1 cellular context compared by ENCODE assay signal in the genomic region with DNA sequence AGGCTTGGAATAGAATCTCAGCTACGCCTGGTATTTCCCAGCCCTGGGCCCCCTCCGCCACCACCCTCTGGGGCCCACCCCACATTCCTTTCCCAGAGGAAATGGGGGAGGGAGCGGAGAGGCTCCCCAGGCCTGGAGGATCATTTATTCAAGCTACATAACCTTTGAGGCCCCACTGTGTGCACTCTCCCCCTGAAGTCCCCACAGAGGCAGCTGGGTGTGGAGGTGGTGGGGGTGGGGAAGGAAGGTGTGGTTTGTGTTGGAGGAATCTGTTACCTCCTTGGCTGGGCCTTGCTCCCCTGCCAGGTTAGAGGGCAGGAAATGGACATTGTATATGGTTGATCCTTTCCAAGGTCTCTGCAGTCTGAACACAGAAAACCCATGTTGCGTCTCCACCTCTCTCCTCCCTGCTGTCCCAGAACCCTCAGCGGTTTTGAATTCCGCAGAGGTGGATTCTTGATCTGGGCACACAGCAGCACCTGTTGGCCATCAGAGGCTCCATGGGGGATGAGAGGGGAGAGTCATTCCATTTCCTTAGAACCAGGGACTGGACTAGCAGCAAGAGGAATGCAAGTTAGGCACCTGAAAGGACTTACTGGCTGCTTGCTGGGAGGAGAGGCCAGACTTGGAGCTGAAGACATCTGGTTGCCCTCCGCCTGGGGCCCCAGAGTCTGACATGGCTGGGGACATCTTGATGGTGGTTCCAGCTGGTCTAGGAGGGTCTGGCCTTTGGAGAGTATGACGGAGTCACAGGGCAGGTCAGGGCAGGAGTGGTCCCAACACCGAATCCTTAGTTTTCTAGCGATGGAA.
TF ChIP-seq lines count a peak whose summit lies in the region.

No MANE protein-coding gene starts in this region.

TF ChIP-seq in A549, 52 proteins besides CTCF, POLR2A, EP300 and RAD21 (continued from another document):
- TF ChIP-seq FOSL2 (IDR thresholded peaks at IDR 0.05) (no peak), FOSL2 (CRISPR knock-in tag; IDR thresholded peaks at IDR 0.05) (peak; percentile 16; the same call in 1 of the 2 replicates), EHF (CRISPR knock-in tag; IDR thresholded peaks at IDR 0.05) (0 out of 2 replicates have a peak, but pooled peaks have one; percentile 43), CHD2 (IDR thresholded peaks at IDR 0.05; ENCODE audit: low read length, partially characterized antibody) (no peak), EHMT2 (IDR thresholded peaks at IDR 0.05; ENCODE audit: low read depth) (no peak), TP53 (CRISPR knock-in tag; IDR thresholded peaks at IDR 0.05) (no peak), HOXB13 (CRISPR knock-in tag; IDR thresholded peaks at IDR 0.05; ENCODE audit: low read depth) (peak; percentile 39; the same call in 1 of the 2 replicates)
- TF ChIP-seq, protein P1, sequence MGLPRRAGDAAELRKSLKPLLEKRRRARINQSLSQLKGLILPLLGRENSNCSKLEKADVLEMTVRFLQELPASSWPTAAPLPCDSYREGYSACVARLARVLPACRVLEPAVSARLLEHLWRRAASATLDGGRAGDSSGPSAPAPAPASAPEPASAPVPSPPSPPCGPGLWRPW (IDR thresholded peaks at IDR 0.05): no peak
TF ChIP-seq in A549: peak in this region for 7.
